26 cellular contexts compared by ENCODE assay signal in the genomic region with DNA sequence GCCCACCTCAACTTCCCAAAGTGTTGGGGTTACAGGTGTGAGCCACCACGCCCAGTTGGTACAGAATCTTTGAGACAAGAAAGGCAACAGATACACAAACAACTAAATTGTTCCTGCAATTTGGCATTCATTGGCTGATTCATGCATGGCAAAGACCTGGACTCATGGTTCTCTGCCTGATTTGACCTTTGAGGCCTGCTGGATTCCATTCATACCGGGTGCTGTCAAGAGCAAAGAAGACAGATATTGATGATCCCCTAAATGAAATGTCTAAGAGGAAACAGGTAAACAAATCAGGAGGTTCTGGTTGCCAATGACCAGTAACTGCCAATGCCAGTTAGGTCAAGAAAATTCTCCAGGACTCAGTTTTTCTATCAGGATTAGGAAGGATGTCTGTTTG. TPM values are rescaled to one million over a fixed set of nuclear protein-coding genes. Genes with fewer than 3 reads are reported as not detected.
DNase-seq lines count a peak whose midpoint lies in the region; ATAC-seq, FAIRE-seq and TF ChIP-seq lines count a peak whose summit lies in the region.
"Had no signal": no experiment of that assay in that cellular context is flagged by ENCODE, and none has a peak within 500 bp of the region (broad histone marks: within the 10 kb centered on the region; RNA-seq: fewer than 3 reads in every experiment).

No MANE protein-coding gene starts in this region.

- H3K9ac ChIP-seq in HepG2 (ENCODE audit: insufficient read depth, low read depth, low read length) (no peak overlapping the region), H1 (replicated peaks in 1 of 4; ENCODE audit: extremely low read depth in 1 of 4, low read depth in 3 of 4, low read length in 3 of 4) (no peak overlapping the region)
- H3K9ac ChIP-seq: BLaER1 treated with 17β-estradiol and CSF1 and Interleukin-3, amounts not matched to agents 10 nM and 100 nM had no signal

- TF ChIP-seq CTCF in HepG2 (CRISPR knock-in tag; IDR thresholded peaks at IDR 0.05) (no peak), right lobe of liver (IDR thresholded peaks at IDR 0.05) (no peak), H1 (IDR thresholded peaks at IDR 0.05; ENCODE audit: control extremely low read depth in 1 of 3, insufficient read depth in 1 of 3, low read depth in 1 of 3, low read length in 3 of 3) (no peak), psoas muscle (IDR thresholded peaks at IDR 0.05) (no peak)

- TF ChIP-seq EP300 in HepG2 (IDR thresholded peaks at IDR 0.05; ENCODE audit: low read depth in 2 of 2, low read length in 2 of 2): no peak
- TF ChIP-seq EP300 in HepG2 (CRISPR knock-in tag; IDR thresholded peaks at IDR 0.05; ENCODE audit: borderline replicate concordance): no peak
- TF ChIP-seq EP300 in H1 (IDR thresholded peaks at IDR 0.05; ENCODE audit: borderline replicate concordance in 1 of 2, low read depth in 2 of 2, low read length in 2 of 2): no peak

- no peak overlapping the region for H3K18ac ChIP-seq in H1 (ENCODE audit: extremely low read depth, low read length)

- no peak overlapping the region for H3K56ac ChIP-seq in H1 (replicated peaks; ENCODE audit: insufficient read length, low read depth, low read length)

- H3K79me2 ChIP-seq in HepG2 (ENCODE audit: insufficient read depth, low read length) (no peaks in the 10 kb centered on the region), H1 (ENCODE audit: control insufficient read depth in 1 of 2, insufficient read depth in 2 of 2, low read length in 2 of 2) (no peaks in the 10 kb centered on the region)

- peaks cover 0 to 4% (median 0%) of the 10 kb centered on the region in 8 donors for H3K9me3 Mint-ChIP-seq in CD4-positive, alpha-beta memory T cell
- H3K9me3 Mint-ChIP-seq: CD4-positive, alpha-beta T cell; CD8-positive, alpha-beta memory T cell had no signal

- H3K27me3 ChIP-seq in HepG2 (ENCODE audit: control insufficient read depth in 1 of 2, insufficient read depth in 2 of 2, low read length in 2 of 2) (0 out of 5 replicates have a peak, but pooled peaks cover 0 to 3% of the 10 kb centered on the region in 2 experiments), right lobe of liver (no peaks in the 10 kb centered on the region), H1 (replicated peaks in 1 of 4; ENCODE audit: control insufficient read depth in 3 of 4, extremely low read depth in 1 of 4, insufficient read depth in 3 of 4, low read length in 3 of 4) (no peaks in the 10 kb centered on the region), psoas muscle (ENCODE audit: insufficient read depth in 3 of 3, low read length in 2 of 3) (no peaks in the 10 kb centered on the region)
- no peaks in the 10 kb centered on the region for H3K27me3 ChIP-seq in CD4-positive, alpha-beta memory T cell (ENCODE audit: insufficient read depth, low read length)
- H3K27me3 ChIP-seq: BLaER1 treated with 17β-estradiol and CSF1 and Interleukin-3, amounts not matched to agents 10 nM and 100 nM had no signal

- BruUV-seq in HepG2 (replicated peaks; lab: Mats Ljungman, UMichigan): no TSS peak

- H3K27ac Mint-ChIP-seq in CD4-positive, alpha-beta memory T cell: no peak overlapping the region
- H3K27ac Mint-ChIP-seq: B cell; CD4-positive, alpha-beta T cell; CD8-positive, alpha-beta memory T cell had no signal

- H2BK20ac ChIP-seq in H1 (ENCODE audit: low read length): 0 out of 2 replicates have a peak overlapping the region, but pooled peaks have one; percentile 44

- H3K4me1 ChIP-seq in HepG2 (ENCODE audit: insufficient read depth, low read length): peaks cover 9% of the 10 kb centered on the region
- no peaks in the 10 kb centered on the region for H3K4me1 ChIP-seq in right lobe of liver
- peaks cover 1 to 4% (median 2%) of the 10 kb centered on the region in 4 experiments; a peak in 4 of 7 replicates for H3K4me1 ChIP-seq in H1 (replicated peaks in 1 of 4; ENCODE audit: control insufficient read depth in 3 of 4, insufficient read depth in 4 of 4, low read length in 3 of 4)
- H3K4me1 ChIP-seq in CD4-positive, alpha-beta memory T cell (ENCODE audit: insufficient read depth, low read length): peaks cover 2% of the 10 kb centered on the region
- no peaks in the 10 kb centered on the region for H3K4me1 ChIP-seq in psoas muscle
- H3K4me1 ChIP-seq: A549 had no signal

- H3K4ac ChIP-seq in H1 (replicated peaks; ENCODE audit: insufficient read length, low read depth, low read length): no peak overlapping the region

- TF ChIP-seq POLR2A in HepG2 (IDR thresholded peaks at IDR 0.05; ENCODE audit: insufficient read depth in 1 of 2, low read depth in 2 of 2, low read length in 2 of 2) (no peak), right lobe of liver (IDR thresholded peaks at IDR 0.05) (no peak), H1 (IDR thresholded peaks at IDR 0.05; ENCODE audit: control extremely low read depth in 1 of 2, low read depth in 2 of 2, low read length in 2 of 2) (no peak)

- no peaks in the 10 kb centered on the region for H4K20me1 ChIP-seq in HepG2 (ENCODE audit: insufficient read depth, low read length)
- no peaks in the 10 kb centered on the region for H4K20me1 ChIP-seq in H1 (replicated peaks in 1 of 2; ENCODE audit: control insufficient read depth in 1 of 2, insufficient read depth in 2 of 2, low read length in 2 of 2)
- H4K20me1 ChIP-seq: BLaER1 treated with 17β-estradiol and CSF1 and Interleukin-3, amounts not matched to agents 10 nM and 100 nM had no signal

- in situ Hi-C loops in HepG2 (cut with HindIII; ENCODE audit: extremely low pct_ligation_motif_present, low pct_unique_long_range_greater_than_20kb): no loop called here

- no peak overlapping the region for H3K27ac ChIP-seq in HepG2 (ENCODE audit: extremely low read length, insufficient read depth, low read length)
- H3K27ac ChIP-seq in right lobe of liver: no peak overlapping the region
- H3K27ac ChIP-seq in H1 (ENCODE audit: low read depth, low read length): no peak overlapping the region
- no peak overlapping the region for H3K27ac ChIP-seq in CD4-positive, alpha-beta memory T cell (ENCODE audit: low read depth, low read length)
- no peak overlapping the region for H3K27ac ChIP-seq in psoas muscle
- H3K27ac ChIP-seq: 22Rv1; A549; BLaER1 treated with 17β-estradiol and CSF1 and Interleukin-3, amounts not matched to agents 10 nM and 100 nM; C4-2B had no signal

- no peak overlapping the region for H2BK12ac ChIP-seq in H1 (ENCODE audit: low read depth, low read length)

- H3K79me1 ChIP-seq in H1 (ENCODE audit: low read depth, low read length): no peaks in the 10 kb centered on the region

- intact Hi-C loops in HepG2 (cut with micrococcal nuclease; ENCODE audit: unreplicated experiment) (no loop called here), right lobe of liver (cut with DNase I) (no loop called here), psoas muscle (cut with DNase I) (no loop called here)
- intact Hi-C loops in CD4-positive, alpha-beta memory T cell (cut with micrococcal nuclease): no loop called here

- peak; percentile 87 for ATAC-seq in HepG2
- ATAC-seq in right lobe of liver: no peak
- no peak for ATAC-seq in psoas muscle
- ATAC-seq: A549, GM12878 had no signal

- no peak overlapping the region for H4K5ac ChIP-seq in H1 (ENCODE audit: insufficient read length, low read depth, low read length)

- no peak overlapping the region for H3K4me3 ChIP-seq in HepG2 (replicated peaks in 1 of 3; ENCODE audit: insufficient read depth in 1 of 3, low read depth in 2 of 3, low read length in 3 of 3)
- H3K4me3 ChIP-seq in right lobe of liver: no peak overlapping the region
- no peak overlapping the region for H3K4me3 ChIP-seq in H1 (ENCODE audit: extremely low read depth in 1 of 4, insufficient read depth in 2 of 4, low read depth in 3 of 4, low read length in 4 of 4)
- no peak overlapping the region for H3K4me3 ChIP-seq in CD4-positive, alpha-beta memory T cell (ENCODE audit: low read length in 2 of 2)
- H3K4me3 ChIP-seq in psoas muscle: no peak overlapping the region
- H3K4me3 ChIP-seq: A549; BLaER1 treated with 17β-estradiol and CSF1 and Interleukin-3, amounts not matched to agents 10 nM and 100 nM; GM12878 had no signal

- H4K91ac ChIP-seq in H1 (replicated peaks; ENCODE audit: insufficient read length, low read length): no peak overlapping the region

- H3K14ac ChIP-seq in H1 (ENCODE audit: insufficient read length): no peak overlapping the region

- WGBS in HepG2 (ENCODE audit: low lambda C conversion rate): 13% methylated on average over 2 of the region's 2 CpGs
- WGBS in right lobe of liver (ENCODE audit: insufficient coverage, low coverage, low lambda C conversion rate, missing lambda C conversion rate): 52% methylated on average over 2 of the region's 2 CpGs
- 91% methylated on average over 2 of the region's 2 CpGs; no CpG with 5 or more reads in 1 of the 2 experiments for WGBS in H1 (ENCODE audit: extremely low coverage in 1 of 2, insufficient coverage in 1 of 2, insufficient read length in 1 of 2, insufficient replicate concordance in 2 of 2, low coverage in 1 of 2, low lambda C conversion rate in 2 of 2, missing lambda C conversion rate in 1 of 2), 2 experiments
- WGBS in psoas muscle, 3 donors: 87 to 88% (median 87%) methylated on average over 2 of the region's 2 CpGs

- no peak overlapping the region for H2BK15ac ChIP-seq in H1 (ENCODE audit: low read length)

- H2AFZ ChIP-seq in HepG2 (ENCODE audit: low read length): no peak overlapping the region
- no peak overlapping the region for H2AFZ ChIP-seq in H1 (ENCODE audit: low read length)

- H2BK5ac ChIP-seq in H1 (ENCODE audit: low read depth, low read length): no peak overlapping the region

- TF ChIP-seq RAD21 in HepG2 (CRISPR knock-in tag; IDR thresholded peaks at IDR 0.05): no peak
- TF ChIP-seq RAD21 in H1 (IDR thresholded peaks at IDR 0.05 in 1 of 2, conservative IDR thresholded peaks at IDR 0.05 in 1 of 2; ENCODE audit: low read depth in 2 of 2, low read length in 2 of 2): no peak

- DNase-seq in HepG2 (ENCODE audit: low spot score): peak; percentile 23
- DNase-seq in right lobe of liver: no peak
- no peak for DNase-seq in H1 (ENCODE audit: low read depth in 1 of 2, low spot score in 2 of 2)
- DNase-seq in kidney tubule cell (ENCODE audit: low spot score): peak; percentile 8
- DNase-seq in hypothalamus (lab: John Stamatoyannopoulos, UW): no peak
- DNase-seq in CD4-positive, alpha-beta memory T cell: no peak
- DNase-seq in psoas muscle: no peak
- DNase-seq: AML-193; CD4-positive, alpha-beta T cell; CD8-positive, alpha-beta memory T cell; COR-L47; DMS 273 treated with DMSO at 0.1 percent for 48 hours; DMS153; DMS53; DMS79; DND-41; EL; GDM1 had no signal

- H3K27me3 Mint-ChIP-seq in CD4-positive, alpha-beta memory T cell: no peaks in the 10 kb centered on the region
- H3K27me3 Mint-ChIP-seq: B cell; CD4-positive, alpha-beta T cell had no signal

- H3K9me3 ChIP-seq in HepG2 (ENCODE audit: low read length): no peaks in the 10 kb centered on the region
- no peaks in the 10 kb centered on the region for H3K9me3 ChIP-seq in right lobe of liver
- H3K9me3 ChIP-seq in H1 (ENCODE audit: insufficient read depth in 2 of 2, low read depth in 1 of 2, low read length in 1 of 2): no peaks in the 10 kb centered on the region
- H3K9me3 ChIP-seq in CD4-positive, alpha-beta memory T cell (ENCODE audit: control insufficient read depth in 1 of 2, low read length in 2 of 2): no peaks in the 10 kb centered on the region
- no peaks in the 10 kb centered on the region for H3K9me3 ChIP-seq in psoas muscle
- H3K9me3 ChIP-seq: A549; BLaER1 treated with 17β-estradiol and CSF1 and Interleukin-3, amounts not matched to agents 10 nM and 100 nM had no signal

- no peak for FAIRE-seq in HepG2 (lab: Jason Lieb, UNC)
- no peak for FAIRE-seq in H1 (lab: Jason Lieb, UNC)
- FAIRE-seq: A549, GM12878, GM12892, GM18507 had no signal

- H4K8ac ChIP-seq in H1 (ENCODE audit: extremely low read depth, insufficient read depth, low read length): no peak overlapping the region

- H2BK120ac ChIP-seq in H1 (replicated peaks; ENCODE audit: low read depth, low read length): no peak overlapping the region

- H2AK5ac ChIP-seq in H1 (ENCODE audit: low read depth, low read length): no peak overlapping the region

- CTCF ChIA-PET in HepG2 (lab: Yijun Ruan, JAX; ENCODE audit: low intra/inter-chr PET ratio, low total read pairs): no interaction called here
- CTCF ChIA-PET in H1 (lab: Charles Lee; ENCODE audit: partially characterized antibody): interaction anchor here (1.2 to 2.2 kb wide), 3 partner anchors 19 to 296 kb away, joined by 6 to 8 read pairs (median 8); no protein-coding TSS in a partner anchor
- CTCF ChIA-PET in CD4-positive, alpha-beta memory T cell (lab: Charles Lee; ENCODE audit: partially characterized antibody): no interaction called here

- H3K23ac ChIP-seq in H1 (ENCODE audit: insufficient read length): no peak overlapping the region

- H3K4me1 Mint-ChIP-seq in CD4-positive, alpha-beta memory T cell: peaks cover 1 to 9% (median 6%) of the 10 kb centered on the region in 4 donors
- H3K4me1 Mint-ChIP-seq: B cell had no signal

- peaks cover 0 to 3% of the 10 kb centered on the region in 2 donors for H3K36me3 Mint-ChIP-seq in CD4-positive, alpha-beta memory T cell
- H3K36me3 Mint-ChIP-seq: CD8-positive, alpha-beta memory T cell had no signal

- H3K23me2 ChIP-seq in H1 (ENCODE audit: low read depth, low read length): no peaks in the 10 kb centered on the region

- H3K4me3 Mint-ChIP-seq in CD4-positive, alpha-beta memory T cell: no peak overlapping the region
- H3K4me3 Mint-ChIP-seq: B cell; CD4-positive, alpha-beta T cell; CD8-positive, alpha-beta memory T cell had no signal

- H3K36me3 ChIP-seq in HepG2 (replicated peaks in 1 of 2; ENCODE audit: control insufficient read depth in 1 of 2, insufficient read depth in 2 of 2, low read length in 2 of 2): no peaks in the 10 kb centered on the region
- H3K36me3 ChIP-seq in right lobe of liver: no peaks in the 10 kb centered on the region
- no peaks in the 10 kb centered on the region; a peak in 1 of 8 replicates for H3K36me3 ChIP-seq in H1 (ENCODE audit: control insufficient read depth in 2 of 4, insufficient read depth in 4 of 4, low read length in 3 of 4)
- H3K36me3 ChIP-seq in CD4-positive, alpha-beta memory T cell (ENCODE audit: insufficient read depth, low read length): no peaks in the 10 kb centered on the region
- H3K36me3 ChIP-seq in psoas muscle (ENCODE audit: insufficient read depth in 1 of 2, low read depth in 1 of 2): no peaks in the 10 kb centered on the region

- POLR2A ChIA-PET in HepG2 (lab: Yijun Ruan, JAX) (no interaction called here), H1 (lab: Charles Lee; ENCODE audit: partially characterized antibody) (no interaction called here)
- POLR2A ChIA-PET in CD4-positive, alpha-beta memory T cell (lab: Charles Lee; ENCODE audit: partially characterized antibody): no interaction called here

- H3K4me2 ChIP-seq in HepG2 (ENCODE audit: low read depth, low read length) (no peak overlapping the region), H1 (ENCODE audit: insufficient read depth in 1 of 2, low read depth in 2 of 2, low read length in 2 of 2) (no peak overlapping the region)
- H3K4me2 ChIP-seq: A549; BLaER1 treated with 17β-estradiol and CSF1 and Interleukin-3, amounts not matched to agents 10 nM and 100 nM had no signal

RNA-seq across cellular contexts. Expression of gene RAD18, which starts 43.9 kb away (rescaled TPM):
- total RNA-seq in HepG2 (2016; rRNA removed; fragmentation: Illumina TruSeq; extraction: Trizol) (20.7 and 26.5 TPM in 2 replicates), right lobe of liver (1 to 10 TPM; 1.9 to 5.1 (median 4.3) TPM), psoas muscle (1 to 10 TPM; 1.3 to 2.3 (median 2.2) TPM)
- total RNA-seq in HepG2 (2016; cell fraction: cytosol; rRNA removed; fragmentation: Illumina TruSeq; extraction: Trizol; ENCODE audit: low read depth): 18.0 and 20.8 TPM in 2 replicates
- total RNA-seq in HepG2 (2016; cell fraction: insoluble cytoplasmic fraction; rRNA removed; fragmentation: Illumina TruSeq; extraction: Trizol): 18.8 and 31.8 TPM in 2 replicates
- 10.2 and 13.1 TPM in 2 replicates for total RNA-seq in HepG2 (2016; cell fraction: membrane; rRNA removed; fragmentation: Illumina TruSeq; extraction: Trizol)
- total RNA-seq in HepG2 (2016; cell fraction: nucleus; rRNA removed; fragmentation: Illumina TruSeq; extraction: Trizol): 40.2 and 44.1 TPM in 2 replicates
- polyA plus RNA-seq in HepG2 (2011; rRNA removed) (3.0 and 5.9 TPM in 2 replicates), H1 (2011; rRNA removed) (13.0 and 22.7 TPM in 2 replicates), psoas muscle (1 to 10 TPM in 2 of 3 donors, under 1 TPM in 1; 0.51 to 2.5 (median 1.2) TPM)
- 2.4 and 3.3 TPM in 2 replicates for polyA plus RNA-seq in HepG2 (2011; cell fraction: cytosol; rRNA removed)
- polyA plus RNA-seq in HepG2 (2011; cell fraction: nucleus; rRNA removed): 6.9 and 7.4 TPM in 2 replicates
- polyA plus RNA-seq in HepG2 (2012): 2.4 and 5.5 TPM in 2 replicates
- 1.1 and 1.3 TPM in 2 replicates for polyA plus RNA-seq in HepG2 (2016; cell fraction: cytosol; fragmentation: Illumina TruSeq; extraction: Trizol; ENCODE audit: low read depth)
- polyA plus RNA-seq in HepG2 (2016; cell fraction: insoluble cytoplasmic fraction; fragmentation: Illumina TruSeq; extraction: Trizol; ENCODE audit: low read depth): 18.1 and 20.3 TPM in 2 replicates
- 2.3 and 3.2 TPM in 2 replicates for polyA plus RNA-seq in HepG2 (2016; cell fraction: membrane; fragmentation: Illumina TruSeq; extraction: Trizol; ENCODE audit: low read depth)
- 17.9 and 19.5 TPM in 2 replicates for polyA plus RNA-seq in HepG2 (2016; cell fraction: nucleus; fragmentation: Illumina TruSeq; extraction: Trizol; ENCODE audit: insufficient read depth, low read depth)
- 4.5 and 16.4 TPM in 2 replicates for polyA minus RNA-seq in HepG2 (2011; rRNA and poly(A)+ RNA removed; ENCODE audit: low replicate concordance)
- polyA minus RNA-seq in HepG2 (2011; cell fraction: cytosol; rRNA and poly(A)+ RNA removed): 4.0 and 5.3 TPM in 2 replicates
- polyA minus RNA-seq in HepG2 (2011; cell fraction: nucleus; rRNA and poly(A)+ RNA removed): 18.5 and 34.0 TPM in 2 replicates
- 23.0 and 23.2 TPM in 2 replicates for total RNA-seq in H1 (2021; fragmentation: NEBNext Ultra II Directional; extraction: Animal tissue kit (Norgen Biotek cat#: 25700))
- 12.9 TPM for polyA plus RNA-seq in H1 (2011; cell fraction: cytosol; rRNA removed)
- 8.6 TPM for polyA plus RNA-seq in H1 (2011; cell fraction: nucleus; rRNA removed)
- 8.5 to 13.3 TPM (median 9.9 TPM) in 4 replicates for polyA plus RNA-seq in H1 (2012, experiment 1 of 2)
- 0.59 TPM for polyA plus RNA-seq in H1 (2012, experiment 2 of 2)
- 14.7 TPM for polyA plus RNA-seq in H1 (2013, experiment 1 of 2)
- 16.1 TPM for polyA plus RNA-seq in H1 (2013, experiment 2 of 2)
- polyA minus RNA-seq in H1 (2011; rRNA and poly(A)+ RNA removed): 20.8 and 23.0 TPM in 2 replicates
- polyA minus RNA-seq in H1 (2011; cell fraction: cytosol; rRNA and poly(A)+ RNA removed): 8.9 TPM
- polyA minus RNA-seq in H1 (2011; cell fraction: nucleus; rRNA and poly(A)+ RNA removed): 33.8 TPM
- 10 to 100 TPM; 17.5 to 17.6 TPM for total RNA-seq in CD4-positive, alpha-beta memory T cell
- polyA plus RNA-seq in CD4-positive, alpha-beta memory T cell: 10 to 100 TPM; 11.9 to 13.8 TPM

Comparison
In these comparisons a context has a peak if more than half of its experiments do, and no peak if none do; other contexts are left out.
1. DNase-seq: peak in HepG2 (single experiment) and kidney tubule cell (single experiment); none in right lobe of liver (0 of 3), H1 (0 of 2), hypothalamus (0 of 51), CD4-positive, alpha-beta memory T cell (0 of 5) and psoas muscle (0 of 2).